In the genomic region with DNA sequence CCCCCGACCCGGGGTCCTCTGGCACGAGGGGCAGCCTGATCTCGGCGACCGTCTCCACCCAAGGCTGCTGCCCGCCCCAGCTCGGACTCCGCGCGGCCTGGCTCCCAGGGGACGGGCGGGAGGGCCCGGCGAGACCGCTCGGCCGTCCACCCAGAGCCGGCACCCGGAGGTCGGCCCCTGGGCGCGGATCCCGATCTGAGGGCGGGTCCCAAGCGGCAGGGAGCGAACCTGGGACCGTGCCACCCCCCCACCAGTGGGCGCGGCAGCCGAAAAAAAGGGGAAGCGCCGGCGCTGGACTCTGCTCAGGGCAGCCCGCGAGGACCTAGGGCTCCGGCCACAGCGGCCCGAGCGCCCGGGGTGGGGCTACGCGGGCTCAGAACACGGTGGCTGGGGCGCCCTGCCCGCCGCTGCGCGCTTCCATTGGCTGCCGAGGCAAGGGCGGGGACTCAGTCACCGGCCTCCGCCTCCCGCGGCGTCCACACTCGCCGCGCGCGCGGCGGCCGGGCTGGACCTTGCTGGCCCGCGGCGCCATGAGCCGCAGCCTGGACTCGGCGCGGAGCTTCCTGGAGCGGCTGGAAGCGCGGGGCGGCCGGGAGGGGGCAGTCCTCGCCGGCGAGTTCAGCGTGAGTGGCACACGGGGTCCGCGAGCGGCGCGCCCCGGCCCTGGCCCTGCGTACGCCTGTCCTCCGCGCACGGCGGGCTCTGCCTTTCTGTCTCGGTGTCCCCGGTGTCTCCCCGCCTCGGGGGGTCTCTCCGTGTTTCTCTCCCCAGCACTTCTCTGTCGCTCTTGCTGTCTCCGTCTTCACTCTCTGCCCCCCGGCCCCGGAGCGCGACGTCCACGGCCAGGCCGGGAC, we compare ENCODE assay signal across 8 cellular contexts. TPM values are rescaled to one million over a fixed set of nuclear protein-coding genes. Genes with fewer than 3 reads are reported as not detected.
DNase-seq lines count a peak whose midpoint lies in the region; ATAC-seq and TF ChIP-seq lines count a peak whose summit lies in the region.

A gene with protein sequence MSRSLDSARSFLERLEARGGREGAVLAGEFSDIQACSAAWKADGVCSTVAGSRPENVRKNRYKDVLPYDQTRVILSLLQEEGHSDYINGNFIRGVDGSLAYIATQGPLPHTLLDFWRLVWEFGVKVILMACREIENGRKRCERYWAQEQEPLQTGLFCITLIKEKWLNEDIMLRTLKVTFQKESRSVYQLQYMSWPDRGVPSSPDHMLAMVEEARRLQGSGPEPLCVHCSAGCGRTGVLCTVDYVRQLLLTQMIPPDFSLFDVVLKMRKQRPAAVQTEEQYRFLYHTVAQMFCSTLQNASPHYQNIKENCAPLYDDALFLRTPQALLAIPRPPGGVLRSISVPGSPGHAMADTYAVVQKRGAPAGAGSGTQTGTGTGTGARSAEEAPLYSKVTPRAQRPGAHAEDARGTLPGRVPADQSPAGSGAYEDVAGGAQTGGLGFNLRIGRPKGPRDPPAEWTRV (plus strand): TSS at position 479 of the 854 bp plus-strand sequence. CDS start 52 bp downstream, at position 531.

- H3K27me3 ChIP-seq in WERI-Rb-1 (ENCODE audit: insufficient read depth, low read depth, severe bottlenecking): no peaks in the 10 kb centered on the region
- no peaks in the 10 kb centered on the region for H3K27me3 ChIP-seq in kidney epithelial cell (ENCODE audit: control insufficient read depth, insufficient read depth, low read length)

- DNase-seq in AG09309 (ENCODE audit: low read depth) (peak; percentile 41), NCI-H2171 treated with DMSO at 0.1 percent for 48 hours (lab: John Stamatoyannopoulos, UW) (peak; percentile 51), WERI-Rb-1 (peak; percentile 88), choroid plexus epithelial cell (ENCODE audit: low read depth) (peak; percentile 89), kidney epithelial cell (ENCODE audit: low read depth) (no peak)
- peak in 2 of 3 donors; percentile 31 to 63 for DNase-seq in stimulated activated CD4-positive, alpha-beta T cell treated with anti-CD3 and anti-CD28 coated beads, Interleukin-12 subunit alpha, Interleukin-12 subunit beta, amount 100 ng/mL, for 48 hours (ENCODE audit: low read depth in 2 of 3, low spot score in 1 of 3)

- H3K36me3 ChIP-seq in WERI-Rb-1 (no peaks in the 10 kb centered on the region), kidney epithelial cell (ENCODE audit: control insufficient read depth, insufficient read depth, low read length) (no peaks in the 10 kb centered on the region)

- peak within 1 kb of the TSS; percentile 76 for H3K27ac ChIP-seq in WERI-Rb-1

- ATAC-seq in GM18517 (IDR thresholded peaks at IDR 0.05; ENCODE audit: unreplicated experiment): peak; percentile 89
- peak; percentile 86 for ATAC-seq in HG02973 (IDR thresholded peaks at IDR 0.05; ENCODE audit: unreplicated experiment)

- H3K9me3 ChIP-seq in WERI-Rb-1 (ENCODE audit: severe bottlenecking): no peaks in the 10 kb centered on the region

- peak within 1 kb of the TSS; percentile 68 for H3K4me3 ChIP-seq in AG09309 (ENCODE audit: control insufficient read depth, low read depth, low read length)
- H3K4me3 ChIP-seq in WERI-Rb-1 (ENCODE audit: low read depth, low read length): peak within 1 kb of the TSS; percentile 63
- H3K4me3 ChIP-seq in choroid plexus epithelial cell (ENCODE audit: low read depth, low read length): peak within 1 kb of the TSS; percentile 74
- peak within 1 kb of the TSS; percentile 70 for H3K4me3 ChIP-seq in kidney epithelial cell (ENCODE audit: low read depth, low read length)

- TF ChIP-seq CTCF in AG09309 (IDR thresholded peaks at IDR 0.05; ENCODE audit: control insufficient read depth, insufficient read depth, low read depth, low read length, missing control alignments) (peak; percentile 39), WERI-Rb-1 (IDR thresholded peaks at IDR 0.05; ENCODE audit: low read depth, low read length) (peak; percentile 64), choroid plexus epithelial cell (conservative IDR thresholded peaks at IDR 0.05; ENCODE audit: low read depth, low read length) (peak; percentile 41), kidney epithelial cell (IDR thresholded peaks at IDR 0.05; ENCODE audit: insufficient read depth, low read length, poor library complexity, severe bottlenecking) (peak; percentile 17)

RNA-seq across cellular contexts. Expression of the gene that starts here (rescaled TPM):
- 15.9 and 35.6 TPM in 2 replicates for total RNA-seq in kidney epithelial cell
